In genomic region chrX:132401935-132402334, GRCh38 we compare ENCODE assay signal across 21 cellular contexts.
A peak's percentile ranks its signal among the peaks of the same experiment; 100 is the strongest.
DNase-seq lines count a peak whose midpoint lies in the region; ATAC-seq and TF ChIP-seq lines count a peak whose summit lies in the region.
"Had no signal": no experiment of that assay in that cellular context is flagged by ENCODE, and none has a peak within 500 bp of the region (broad histone marks: within the 10 kb centered on the region; RNA-seq: fewer than 3 reads in every experiment).

No MANE protein-coding gene starts in this region.

- no peak overlapping the region for H3K4me3 ChIP-seq in foreskin fibroblast (ENCODE audit: low read depth in 1 of 2, low read length in 2 of 2)
- H3K4me3 ChIP-seq: hepatocyte, SJCRH30 had no signal

- TF ChIP-seq CTCF in foreskin fibroblast (IDR thresholded peaks at IDR 0.05; ENCODE audit: low read depth, low read length) (no peak), omental fat pad (IDR thresholded peaks at IDR 0.05) (no peak)

- no peak for ATAC-seq in HG02623 (IDR thresholded peaks at IDR 0.05; ENCODE audit: unreplicated experiment)
- ATAC-seq in omental fat pad (ENCODE audit: low FRiP score): no peak
- ATAC-seq: natural killer cell, T-helper 17 cell had no signal

- DNase-seq in DMS53 (lab: John Stamatoyannopoulos, UW): peak; percentile 7
- DNase-seq in DMS53 treated with DMSO at 0.1 percent for 48 hours (lab: John Stamatoyannopoulos, UW; ENCODE audit: unreplicated experiment): no peak
- DNase-seq in amniotic epithelial cell (ENCODE audit: low read depth): peak; percentile 65
- peak; percentile 6 for DNase-seq in glomerular visceral epithelial cell (ENCODE audit: extremely low spot score)
- DNase-seq in foreskin fibroblast: no peak
- DNase-seq in SW 1271 (lab: John Stamatoyannopoulos, UW): no peak
- no peak for DNase-seq in omental fat pad (ENCODE audit: low spot score)
- DNase-seq: activated CD4-positive, alpha-beta memory T cell treated with anti-CD3 and anti-CD28 coated beads for 36 hours; activated naive CD4-positive, alpha-beta T cell; C1 segment of cervical spinal cord; islet precursor cell; mesendoderm; natural killer cell; NCI-H1092 treated with DMSO at 0.1 percent for 48 hours; NCI-H748 treated with DMSO at 0.1 percent for 48 hours; SJCRH30; stimulated activated CD4-positive, alpha-beta T cell treated with anti-CD3 and anti-CD28 coated beads, Interleukin-2, amount 100 ng/mL, for 24 hours; T-helper 17 cell; trophoblast cell had no signal

Comparison
In these comparisons a context has a peak if more than half of its experiments do, and no peak if none do; other contexts are left out.
1. DNase-seq: peak in DMS53 (single experiment), amniotic epithelial cell (single experiment) and glomerular visceral epithelial cell (single experiment); none in DMS53 treated with DMSO at 0.1 percent for 48 hours (single experiment), foreskin fibroblast (0 of 2), SW 1271 (0 of 2) and omental fat pad (single experiment).